Comparison of ENCODE assay signal across 1 cellular context in genomic region chr1:89519779-89520358, GRCh38.
TF ChIP-seq lines count a peak whose summit lies in the region.

No MANE protein-coding gene starts in this region.

TF ChIP-seq in Ishikawa, 13 proteins besides CTCF, POLR2A, EP300 and RAD21 (continued from another document):
- TF ChIP-seq FOXM1 (IDR thresholded peaks at IDR 0.05; ENCODE audit: borderline replicate concordance, low read depth) (no peak), TAF1 (IDR thresholded peaks at IDR 0.05; ENCODE audit: low read depth) (no peak), ZBTB7A (IDR thresholded peaks at IDR 0.05; ENCODE audit: low read depth) (no peak), TEAD4 (IDR thresholded peaks at IDR 0.05) (no peak), CEBPB (IDR thresholded peaks at IDR 0.05) (no peak), CREB1 (IDR thresholded peaks at IDR 0.05; ENCODE audit: low read depth) (no peak), EGR1 (IDR thresholded peaks at IDR 0.05) (no peak)
